2 cellular contexts compared by ENCODE assay signal in the genomic region with DNA sequence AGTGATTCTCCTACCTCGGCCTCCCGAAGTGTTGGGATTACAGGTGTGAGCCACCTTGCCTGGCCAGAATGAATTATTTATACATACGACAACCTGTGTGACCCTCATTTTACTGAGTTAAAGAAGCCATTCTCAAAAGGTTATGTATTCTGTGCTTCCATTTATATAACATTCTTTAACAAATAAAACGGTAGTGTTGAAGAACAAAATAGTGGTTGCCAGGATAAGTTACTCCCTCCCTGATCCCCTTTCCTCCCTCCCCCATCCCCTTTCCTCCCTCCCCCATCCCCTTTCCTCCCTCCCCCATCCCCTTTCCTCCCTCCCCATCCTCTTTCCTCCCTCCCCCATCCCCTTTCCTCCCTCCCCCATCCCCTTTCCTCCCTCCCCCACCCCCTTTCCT.
TF ChIP-seq lines count a peak whose summit lies in the region.

No MANE protein-coding gene starts in this region.

TF ChIP-seq in K562, 482 proteins besides CTCF, POLR2A, EP300 and RAD21:
- TF ChIP-seq PCBP2 (IDR thresholded peaks at IDR 0.05; ENCODE audit: low read depth, low read length, poor library complexity, severe bottlenecking): peak; percentile 94
- TF ChIP-seq HNRNPK (IDR thresholded peaks at IDR 0.05; ENCODE audit: low read depth, low read length, poor library complexity, severe bottlenecking): peak; percentile 95
- peak; percentile 81 for TF ChIP-seq PCBP1 (IDR thresholded peaks at IDR 0.05; ENCODE audit: low read depth, low read length, poor library complexity, severe bottlenecking)

TF ChIP-seq in HepG2, 621 proteins besides CTCF, POLR2A, EP300 and RAD21:
- TF ChIP-seq PCBP1 (IDR thresholded peaks at IDR 0.05; ENCODE audit: borderline replicate concordance, low read depth, low read length) (0 out of 2 replicates have a peak, but pooled peaks have one; percentile 66), HNRNPK (IDR thresholded peaks at IDR 0.05; ENCODE audit: low read depth, low read length, poor library complexity, severe bottlenecking) (peak; percentile 95)
TF ChIP-seq in HepG2: peak in this region for 2; not testable (repeated sequence) for 619.
